Comparison of ENCODE assay signal across 8 cellular contexts in genomic region chr3:9362731-9363530, GRCh38. TPM values are rescaled to one million over a fixed set of nuclear protein-coding genes. Genes with fewer than 3 reads are reported as not detected.
DNase-seq lines count a peak whose midpoint lies in the region; ATAC-seq, FAIRE-seq and TF ChIP-seq lines count a peak whose summit lies in the region.

TSS of gene THUMPD3 (plus strand) at chr3:9363054. CDS start at chr3:9365069, 2,015 bp downstream.

- H3K9me3 ChIP-seq in left ventricle myocardium inferior (replicated peaks) (no peaks in the 10 kb centered on the region), prostate gland (no peaks in the 10 kb centered on the region)

- TF ChIP-seq POLR2A in GM12891 (IDR thresholded peaks at IDR 0.05; ENCODE audit: low read depth, low read length) = peak; percentile 94
- TF ChIP-seq POLR2A in prostate gland (IDR thresholded peaks at IDR 0.05) = peak; percentile 64

- H3K27me3 ChIP-seq in left ventricle myocardium inferior (ENCODE audit: low read depth) (no peaks in the 10 kb centered on the region), prostate gland (replicated peaks; ENCODE audit: insufficient read depth) (no peaks in the 10 kb centered on the region)

- TF ChIP-seq CTCF in left ventricle myocardium inferior (IDR thresholded peaks at IDR 0.05; ENCODE audit: borderline replicate concordance) (no peak), prostate gland (IDR thresholded peaks at IDR 0.05) (peak in 1 of 4 experiments; percentile 20)

- H3K36me3 ChIP-seq in left ventricle myocardium inferior (peaks cover 31% of the 10 kb centered on the region), prostate gland (no peaks in the 10 kb centered on the region), urinary bladder (ENCODE audit: insufficient read depth) (no peaks in the 10 kb centered on the region)

- peak; percentile 98 for FAIRE-seq in GM12891 (lab: Jason Lieb, UNC)

- peak within 1 kb of the TSS; percentile 92 for H3K27ac ChIP-seq in left ventricle myocardium inferior (replicated peaks)
- peak within 1 kb of the TSS; percentile 78 to 88 for H3K27ac ChIP-seq in prostate gland
- peak within 1 kb of the TSS; percentile 73 for H3K27ac ChIP-seq in urinary bladder (ENCODE audit: low read depth)

- WGBS in prostate gland = under 1% methylated on average over 46 of the region's 46 CpGs
- 1% methylated on average over 46 of the region's 46 CpGs for WGBS in urinary bladder

- intact Hi-C loops in T-helper 1 cell treated with Interleukin-12 subunit alpha and Interleukin-12 subunit beta and Interleukin-4 antibody, amounts not matched to agents 30 ng/mL and 1 ng/mL, for 36 hours (cut with micrococcal nuclease) = loop anchor here (1.0 to 2.0 kb wide), 10 partner anchors 10 to 429 kb away; partner anchors contain the start of genes BRPF1, MTMR14, RAD18 and TADA3
- intact Hi-C loops in left ventricle myocardium inferior (cut with micrococcal nuclease) = no loop called here
- intact Hi-C loops in prostate gland (cut with DNase I) = no loop called here

- peaks cover 36% of the 10 kb centered on the region for H3K4me1 ChIP-seq in left ventricle myocardium inferior
- H3K4me1 ChIP-seq in prostate gland (replicated peaks) = peaks cover 7% of the 10 kb centered on the region
- peaks cover 3% of the 10 kb centered on the region for H3K4me1 ChIP-seq in urinary bladder (ENCODE audit: insufficient read depth)

- peak; percentile 72 for DNase-seq in GM12891 (ENCODE audit: insufficient read length, low spot score)
- DNase-seq in NCI-H1417 treated with DMSO at 0.1 percent for 48 hours (lab: John Stamatoyannopoulos, UW) = peak; percentile 8
- DNase-seq in amniotic epithelial cell (ENCODE audit: low read depth) = peak; percentile 92
- DNase-seq in left ventricle myocardium inferior = peak; percentile 92
- DNase-seq in prostate gland (ENCODE audit: low spot score) = peak; percentile 80

- H3K4me3 ChIP-seq in left ventricle myocardium inferior (peak within 1 kb of the TSS; percentile 89), prostate gland (peak within 1 kb of the TSS; percentile 62 to 64), urinary bladder (ENCODE audit: low read depth, low read length) (peak within 1 kb of the TSS; percentile 45)

- peak; percentile 96 for ATAC-seq in HG02763 (IDR thresholded peaks at IDR 0.05; ENCODE audit: unreplicated experiment)

TF ChIP-seq in GM12891, 5 proteins besides CTCF, POLR2A, EP300 and RAD21:
- TF ChIP-seq POU2F2 (IDR thresholded peaks at IDR 0.05; ENCODE audit: low read depth, low read length) (peak; percentile 77), POLR2AphosphoS5 (IDR thresholded peaks at IDR 0.05; ENCODE audit: low read depth, low read length) (peak; percentile 95), PAX5 (IDR thresholded peaks at IDR 0.05; ENCODE audit: insufficient read depth, low read length, severe bottlenecking) (peak; percentile 38), SPI1 (IDR thresholded peaks at IDR 0.05; ENCODE audit: low read depth, low read length) (peak; percentile 41; the same call in 1 of the 2 replicates), TAF1 (IDR thresholded peaks at IDR 0.05; ENCODE audit: low read depth, low read length) (peak; percentile 93)

RNA-seq across cellular contexts. Expression of gene THUMPD3, which starts in this region (rescaled TPM):
- polyA plus RNA-seq in GM12891 (2012; ENCODE audit: low read depth, missing spikeins) = 37.6 TPM
- total RNA-seq in T-helper 1 cell treated with Interleukin-12 subunit alpha and Interleukin-12 subunit beta and Interleukin-4 antibody, amounts not matched to agents 30 ng/mL and 1 ng/mL, for 36 hours = 40.8 and 49.4 TPM in 2 replicates
- total RNA-seq in left ventricle myocardium inferior (57.4 TPM), prostate gland (10 to 100 TPM; 28.8 to 38.7 TPM), urinary bladder (49.0 TPM)
- polyA plus RNA-seq in urinary bladder = 32.2 TPM

Comparison
In these comparisons a context has a peak if more than half of its experiments do, and no peak if none do; other contexts are left out.
1. Peak in every context shown above with its lines: DNase-seq, ATAC-seq, H3K4me3 ChIP-seq and H3K27ac ChIP-seq.
2. DNase-seq: peak in every context shown above with its lines; median percentile 92 in amniotic epithelial cell; 92 in left ventricle myocardium inferior; 80 in prostate gland; 72 in GM12891; 8 in NCI-H1417 treated with DMSO at 0.1 percent for 48 hours.